1 cellular context compared by ENCODE assay signal in genomic region chr15:65916664-65917406, GRCh38.
TF ChIP-seq lines count a peak whose summit lies in the region.

No MANE protein-coding gene starts in this region.

TF ChIP-seq in K562, 482 proteins besides CTCF, POLR2A, EP300 and RAD21 (continued from another document):
- TF ChIP-seq, protein P1, sequence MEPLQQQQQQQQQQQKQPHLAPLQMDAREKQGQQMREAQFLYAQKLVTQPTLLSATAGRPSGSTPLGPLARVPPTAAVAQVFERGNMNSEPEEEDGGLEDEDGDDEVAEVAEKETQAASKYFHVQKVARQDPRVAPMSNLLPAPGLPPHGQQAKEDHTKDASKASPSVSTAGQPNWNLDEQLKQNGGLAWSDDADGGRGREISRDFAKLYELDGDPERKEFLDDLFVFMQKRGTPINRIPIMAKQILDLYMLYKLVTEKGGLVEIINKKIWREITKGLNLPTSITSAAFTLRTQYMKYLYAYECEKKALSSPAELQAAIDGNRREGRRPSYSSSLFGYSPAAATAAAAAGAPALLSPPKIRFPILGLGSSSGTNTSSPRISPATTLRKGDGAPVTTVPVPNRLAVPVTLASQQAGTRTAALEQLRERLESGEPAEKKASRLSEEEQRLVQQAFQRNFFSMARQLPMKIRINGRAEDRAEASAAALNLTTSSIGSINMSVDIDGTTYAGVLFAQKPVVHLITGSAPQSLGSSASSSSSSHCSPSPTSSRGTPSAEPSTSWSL (CRISPR knock-in tag; IDR thresholded peaks at IDR 0.05; ENCODE audit: borderline replicate concordance): no peak
- TF ChIP-seq RB1 (IDR thresholded peaks at IDR 0.05; ENCODE audit: low read depth): no peak
- no peak for TF ChIP-seq ZNF445 (CRISPR knock-in tag; IDR thresholded peaks at IDR 0.05; ENCODE audit: low read depth)
- TF ChIP-seq C11orf30 (IDR thresholded peaks at IDR 0.05; ENCODE audit: low read depth): no peak
- no peak for TF ChIP-seq ZNF263 (CRISPR knock-in tag; IDR thresholded peaks at IDR 0.05; ENCODE audit: borderline replicate concordance)
- TF ChIP-seq CREBBP (IDR thresholded peaks at IDR 0.05; ENCODE audit: low read depth, low read length): no peak
- no peak for TF ChIP-seq PTRF (tag; IDR thresholded peaks at IDR 0.05)
- no peak for TF ChIP-seq EGR1 (conservative IDR thresholded peaks at IDR 0.05)
- TF ChIP-seq ZNF239 (CRISPR knock-in tag; IDR thresholded peaks at IDR 0.05): no peak
- TF ChIP-seq KAT7 (CRISPR knock-in tag; IDR thresholded peaks at IDR 0.05; ENCODE audit: borderline replicate concordance): no peak
- TF ChIP-seq ZNF3 (CRISPR knock-in tag; IDR thresholded peaks at IDR 0.05): no peak
- no peak for TF ChIP-seq ZEB2 (IDR thresholded peaks at IDR 0.05)
- TF ChIP-seq, protein P2, sequence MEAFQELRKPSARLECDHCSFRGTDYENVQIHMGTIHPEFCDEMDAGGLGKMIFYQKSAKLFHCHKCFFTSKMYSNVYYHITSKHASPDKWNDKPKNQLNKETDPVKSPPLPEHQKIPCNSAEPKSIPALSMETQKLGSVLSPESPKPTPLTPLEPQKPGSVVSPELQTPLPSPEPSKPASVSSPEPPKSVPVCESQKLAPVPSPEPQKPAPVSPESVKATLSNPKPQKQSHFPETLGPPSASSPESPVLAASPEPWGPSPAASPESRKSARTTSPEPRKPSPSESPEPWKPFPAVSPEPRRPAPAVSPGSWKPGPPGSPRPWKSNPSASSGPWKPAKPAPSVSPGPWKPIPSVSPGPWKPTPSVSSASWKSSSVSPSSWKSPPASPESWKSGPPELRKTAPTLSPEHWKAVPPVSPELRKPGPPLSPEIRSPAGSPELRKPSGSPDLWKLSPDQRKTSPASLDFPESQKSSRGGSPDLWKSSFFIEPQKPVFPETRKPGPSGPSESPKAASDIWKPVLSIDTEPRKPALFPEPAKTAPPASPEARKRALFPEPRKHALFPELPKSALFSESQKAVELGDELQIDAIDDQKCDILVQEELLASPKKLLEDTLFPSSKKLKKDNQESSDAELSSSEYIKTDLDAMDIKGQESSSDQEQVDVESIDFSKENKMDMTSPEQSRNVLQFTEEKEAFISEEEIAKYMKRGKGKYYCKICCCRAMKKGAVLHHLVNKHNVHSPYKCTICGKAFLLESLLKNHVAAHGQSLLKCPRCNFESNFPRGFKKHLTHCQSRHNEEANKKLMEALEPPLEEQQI (IDR thresholded peaks at IDR 0.05): no peak
- TF ChIP-seq CTBP1 (IDR thresholded peaks at IDR 0.05; ENCODE audit: borderline replicate concordance): 0 out of 2 replicates have a peak, but pooled peaks have one; percentile 14
- no peak for TF ChIP-seq PML (IDR thresholded peaks at IDR 0.05; ENCODE audit: low read length)
- TF ChIP-seq ZNF124 (CRISPR knock-in tag; IDR thresholded peaks at IDR 0.05): no peak
- TF ChIP-seq, protein P3, sequence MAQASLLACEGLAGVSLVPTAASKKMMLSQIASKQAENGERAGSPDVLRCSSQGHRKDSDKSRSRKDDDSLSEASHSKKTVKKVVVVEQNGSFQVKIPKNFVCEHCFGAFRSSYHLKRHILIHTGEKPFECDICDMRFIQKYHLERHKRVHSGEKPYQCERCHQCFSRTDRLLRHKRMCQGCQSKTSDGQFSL (CRISPR knock-in tag; IDR thresholded peaks at IDR 0.05): no peak
- TF ChIP-seq, protein P3 (tag; IDR thresholded peaks at IDR 0.05): no peak
- TF ChIP-seq SAFB2 (IDR thresholded peaks at IDR 0.05; ENCODE audit: borderline replicate concordance, low read depth, low read length, severe bottlenecking): no peak
- TF ChIP-seq HCFC1 (IDR thresholded peaks at IDR 0.05; ENCODE audit: low read depth, low read length): peak; percentile 29; the same call in 1 of the 2 replicates
- 0 out of 4 replicates have a peak, but pooled peaks of 1 of the 2 experiments have one; percentile 20 for TF ChIP-seq RCOR1 (IDR thresholded peaks at IDR 0.05; ENCODE audit: borderline replicate concordance in 1 of 2, low read depth in 2 of 2, low read length in 2 of 2)
- no peak for TF ChIP-seq MTA1 (IDR thresholded peaks at IDR 0.05; ENCODE audit: borderline replicate concordance)
- peak in 1 of 2 experiments; percentile 40; a peak in 1 of 4 replicates for TF ChIP-seq MAZ (CRISPR knock-in tag; conservative IDR thresholded peaks at IDR 0.05 in 1 of 2, IDR thresholded peaks at IDR 0.05 in 1 of 2)
- TF ChIP-seq MEF2A (IDR thresholded peaks at IDR 0.05; ENCODE audit: control insufficient read depth, low read depth, low read length): no peak
- TF ChIP-seq KDM2B (CRISPR knock-in tag; IDR thresholded peaks at IDR 0.05): no peak
- TF ChIP-seq ID3 (CRISPR knock-in tag; IDR thresholded peaks at IDR 0.05): no peak
- no peak for TF ChIP-seq ID3 (tag; IDR thresholded peaks at IDR 0.05)
- no peak for TF ChIP-seq ZNF277 (CRISPR knock-in tag; IDR thresholded peaks at IDR 0.05; ENCODE audit: borderline replicate concordance)
- no peak for TF ChIP-seq SMAD2 (IDR thresholded peaks at IDR 0.05; ENCODE audit: low read depth, low read length)
- no peak for TF ChIP-seq TFE3 (CRISPR knock-in tag; IDR thresholded peaks at IDR 0.05)
- TF ChIP-seq ETS2 (tag; IDR thresholded peaks at IDR 0.05; ENCODE audit: borderline replicate concordance, poor library complexity, severe bottlenecking): no peak
- no peak for TF ChIP-seq STAT5A (IDR thresholded peaks at IDR 0.05; ENCODE audit: borderline replicate concordance, low read length)
- no peak for TF ChIP-seq FUS (optimal IDR thresholded peaks at IDR 0.05; ENCODE audit: low read depth, low read length)
- TF ChIP-seq PKNOX1 (IDR thresholded peaks at IDR 0.05): no peak
- peak; percentile 34; the same call in 1 of the 2 replicates for TF ChIP-seq POLR2G (IDR thresholded peaks at IDR 0.05; ENCODE audit: low read depth, low read length)
- TF ChIP-seq ZNF444 (CRISPR knock-in tag; IDR thresholded peaks at IDR 0.05): no peak
- TF ChIP-seq, protein P4, sequence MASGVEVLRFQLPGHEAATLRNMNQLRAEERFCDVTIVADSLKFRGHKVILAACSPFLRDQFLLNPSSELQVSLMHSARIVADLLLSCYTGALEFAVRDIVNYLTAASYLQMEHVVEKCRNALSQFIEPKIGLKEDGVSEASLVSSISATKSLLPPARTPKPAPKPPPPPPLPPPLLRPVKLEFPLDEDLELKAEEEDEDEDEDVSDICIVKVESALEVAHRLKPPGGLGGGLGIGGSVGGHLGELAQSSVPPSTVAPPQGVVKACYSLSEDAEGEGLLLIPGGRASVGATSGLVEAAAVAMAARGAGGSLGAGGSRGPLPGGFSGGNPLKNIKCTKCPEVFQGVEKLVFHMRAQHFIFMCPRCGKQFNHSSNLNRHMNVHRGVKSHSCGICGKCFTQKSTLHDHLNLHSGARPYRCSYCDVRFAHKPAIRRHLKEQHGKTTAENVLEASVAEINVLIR (CRISPR knock-in tag; IDR thresholded peaks at IDR 0.05): no peak
- TF ChIP-seq, protein P5, sequence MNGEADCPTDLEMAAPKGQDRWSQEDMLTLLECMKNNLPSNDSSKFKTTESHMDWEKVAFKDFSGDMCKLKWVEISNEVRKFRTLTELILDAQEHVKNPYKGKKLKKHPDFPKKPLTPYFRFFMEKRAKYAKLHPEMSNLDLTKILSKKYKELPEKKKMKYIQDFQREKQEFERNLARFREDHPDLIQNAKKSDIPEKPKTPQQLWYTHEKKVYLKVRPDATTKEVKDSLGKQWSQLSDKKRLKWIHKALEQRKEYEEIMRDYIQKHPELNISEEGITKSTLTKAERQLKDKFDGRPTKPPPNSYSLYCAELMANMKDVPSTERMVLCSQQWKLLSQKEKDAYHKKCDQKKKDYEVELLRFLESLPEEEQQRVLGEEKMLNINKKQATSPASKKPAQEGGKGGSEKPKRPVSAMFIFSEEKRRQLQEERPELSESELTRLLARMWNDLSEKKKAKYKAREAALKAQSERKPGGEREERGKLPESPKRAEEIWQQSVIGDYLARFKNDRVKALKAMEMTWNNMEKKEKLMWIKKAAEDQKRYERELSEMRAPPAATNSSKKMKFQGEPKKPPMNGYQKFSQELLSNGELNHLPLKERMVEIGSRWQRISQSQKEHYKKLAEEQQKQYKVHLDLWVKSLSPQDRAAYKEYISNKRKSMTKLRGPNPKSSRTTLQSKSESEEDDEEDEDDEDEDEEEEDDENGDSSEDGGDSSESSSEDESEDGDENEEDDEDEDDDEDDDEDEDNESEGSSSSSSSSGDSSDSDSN (IDR thresholded peaks at IDR 0.05; ENCODE audit: borderline replicate concordance in 1 of 2, low read depth in 2 of 2, low read length in 2 of 2): no peak
- TF ChIP-seq ATF7 (IDR thresholded peaks at IDR 0.05): no peak
- TF ChIP-seq, protein P6, sequence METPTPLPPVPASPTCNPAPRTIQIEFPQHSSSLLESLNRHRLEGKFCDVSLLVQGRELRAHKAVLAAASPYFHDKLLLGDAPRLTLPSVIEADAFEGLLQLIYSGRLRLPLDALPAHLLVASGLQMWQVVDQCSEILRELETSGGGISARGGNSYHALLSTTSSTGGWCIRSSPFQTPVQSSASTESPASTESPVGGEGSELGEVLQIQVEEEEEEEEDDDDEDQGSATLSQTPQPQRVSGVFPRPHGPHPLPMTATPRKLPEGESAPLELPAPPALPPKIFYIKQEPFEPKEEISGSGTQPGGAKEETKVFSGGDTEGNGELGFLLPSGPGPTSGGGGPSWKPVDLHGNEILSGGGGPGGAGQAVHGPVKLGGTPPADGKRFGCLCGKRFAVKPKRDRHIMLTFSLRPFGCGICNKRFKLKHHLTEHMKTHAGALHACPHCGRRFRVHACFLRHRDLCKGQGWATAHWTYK (CRISPR knock-in tag; IDR thresholded peaks at IDR 0.05): no peak
- TF ChIP-seq IRF2 (CRISPR knock-in tag; IDR thresholded peaks at IDR 0.05): no peak
- TF ChIP-seq DMBX1 (CRISPR knock-in tag; IDR thresholded peaks at IDR 0.05; ENCODE audit: borderline replicate concordance): no peak
TF ChIP-seq in K562: peak in this region for 7.
